ENCODE assay signal across 8 cellular contexts in the genomic region with DNA sequence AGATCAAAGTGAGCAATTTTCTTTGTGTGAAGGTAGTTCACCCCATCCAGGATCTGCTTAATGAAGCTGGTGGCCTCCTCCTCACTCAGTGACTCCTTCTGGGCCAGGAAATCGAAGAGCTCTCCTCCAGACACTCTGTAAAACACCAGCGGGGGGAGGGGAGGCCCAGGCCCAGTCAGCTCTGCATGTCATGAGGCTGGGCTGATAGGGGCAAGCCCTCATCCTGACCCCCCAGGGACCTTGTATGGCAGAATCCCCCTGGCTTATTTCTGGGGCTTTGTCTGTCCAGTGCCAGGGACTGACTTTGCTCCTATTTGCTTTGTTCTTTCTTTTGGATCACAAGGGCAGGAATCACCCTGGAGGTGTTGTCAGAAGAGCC.
A peak's percentile ranks its signal among the peaks of the same experiment; 100 is the strongest.
DNase-seq lines count a peak whose midpoint lies in the region; ATAC-seq and TF ChIP-seq lines count a peak whose summit lies in the region.

No MANE protein-coding gene starts in this region.

- no peak overlapping the region for H3K27ac Mint-ChIP-seq in Caco-2 (ENCODE audit: unreplicated experiment)

- H3K36me3 Mint-ChIP-seq in Caco-2 (ENCODE audit: insufficient read depth, unreplicated experiment): no peaks in the 10 kb centered on the region

- no peaks in the 10 kb centered on the region for H3K27me3 ChIP-seq in skeletal muscle tissue (ENCODE audit: control insufficient read depth in 3 of 3, insufficient read depth in 3 of 3, low read length in 3 of 3)
- no peaks in the 10 kb centered on the region for H3K27me3 ChIP-seq in Caco-2 (replicated peaks; ENCODE audit: control insufficient read depth, insufficient read depth, low read length)

- no peaks in the 10 kb centered on the region for H3K9me3 Mint-ChIP-seq in Caco-2 (ENCODE audit: unreplicated experiment)

- intact Hi-C loops in Caco-2 (cut with micrococcal nuclease; ENCODE audit: unreplicated experiment): loop anchor here (5.0 kb wide), 1 partner anchor 76 kb away; the partner anchor contains the start of gene DAPK2

- peak overlapping the region; percentile 23 to 58 (median 27) for H3K9ac ChIP-seq in skeletal muscle tissue (ENCODE audit: low read depth in 1 of 3, low read length in 3 of 3)

- H3K4me1 ChIP-seq in skeletal muscle tissue (ENCODE audit: control insufficient read depth in 3 of 3, insufficient read depth in 3 of 3, low read length in 3 of 3) (peaks cover 65 to 68% (median 67%) of the 10 kb centered on the region in 3 donors), Caco-2 (peaks cover 16% of the 10 kb centered on the region)

- ATAC-seq in GM18868 (IDR thresholded peaks at IDR 0.05; ENCODE audit: unreplicated experiment): peak; percentile 32
- ATAC-seq in HG03342 (IDR thresholded peaks at IDR 0.05; ENCODE audit: unreplicated experiment): peak; percentile 27
- ATAC-seq in SK-N-SH treated with all-trans-retinoic acid at 6 μM for 48 hours: no peak
- no peak for ATAC-seq in HG02623 (IDR thresholded peaks at IDR 0.05; ENCODE audit: unreplicated experiment)

- H3K27me3 Mint-ChIP-seq in Caco-2 (ENCODE audit: insufficient read depth, unreplicated experiment): no peaks in the 10 kb centered on the region

- H3K9me3 ChIP-seq in skeletal muscle tissue (ENCODE audit: control insufficient read depth in 3 of 3, low read length in 3 of 3): no peaks in the 10 kb centered on the region
- H3K9me3 ChIP-seq in Caco-2: no peaks in the 10 kb centered on the region

- BruUV-seq in Caco-2 (replicated peaks; lab: Mats Ljungman, UMichigan): no TSS peak

- H3K36me3 ChIP-seq in skeletal muscle tissue (ENCODE audit: control insufficient read depth in 3 of 3, insufficient read depth in 3 of 3, low read length in 3 of 3): peaks cover 1 to 6% (median 3%) of the 10 kb centered on the region in 3 donors
- H3K36me3 ChIP-seq in Caco-2 (ENCODE audit: control insufficient read depth, insufficient read depth, low read length): no peaks in the 10 kb centered on the region

- peaks cover 10% of the 10 kb centered on the region for H3K4me1 Mint-ChIP-seq in Caco-2 (ENCODE audit: low read depth, unreplicated experiment)

- no peak for TF ChIP-seq CTCF in Caco-2 (IDR thresholded peaks at IDR 0.05; ENCODE audit: insufficient read depth in 1 of 2, low read depth in 1 of 2, low read length in 1 of 2, severe bottlenecking in 1 of 2, unreplicated experiment in 1 of 2)

- no peak overlapping the region for H3K4me3 Mint-ChIP-seq in Caco-2 (ENCODE audit: unreplicated experiment)

- H3K4me3 ChIP-seq in skeletal muscle tissue (ENCODE audit: low read length in 3 of 3) (peak overlapping the region in 2 of 3 donors; percentile 5 to 45), Caco-2 (ENCODE audit: low read depth, low read length) (no peak overlapping the region)

- peak; percentile 20 for DNase-seq in activated T-helper 1 cell treated with anti-CD3 and anti-CD28 coated beads, Interleukin-2, amount 50 U/mL, for 16 hours (ENCODE audit: low read depth in 1 of 2, low spot score in 1 of 2)
- DNase-seq in Caco-2: no peak
- DNase-seq in NAMALWA (ENCODE audit: low spot score): no peak

- POLR2A ChIA-PET in Caco-2 (lab: Charles Lee): no interaction called here

- peak overlapping the region; percentile 61 for H3K27ac ChIP-seq in skeletal muscle tissue (ENCODE audit: low read depth, low read length)

- CTCF ChIA-PET in Caco-2 (lab: Charles Lee): no interaction called here

TF ChIP-seq in SK-N-SH treated with all-trans-retinoic acid at 6 μM for 48 hours, 23 proteins besides CTCF, POLR2A, EP300 and RAD21:
- TF ChIP-seq ZNF565 (CRISPR knock-in tag; conservative IDR thresholded peaks at IDR 0.05; ENCODE audit: low read depth): no peak
- TF ChIP-seq RARB (CRISPR knock-in tag; IDR thresholded peaks at IDR 0.05): no peak
- TF ChIP-seq, protein P1, sequence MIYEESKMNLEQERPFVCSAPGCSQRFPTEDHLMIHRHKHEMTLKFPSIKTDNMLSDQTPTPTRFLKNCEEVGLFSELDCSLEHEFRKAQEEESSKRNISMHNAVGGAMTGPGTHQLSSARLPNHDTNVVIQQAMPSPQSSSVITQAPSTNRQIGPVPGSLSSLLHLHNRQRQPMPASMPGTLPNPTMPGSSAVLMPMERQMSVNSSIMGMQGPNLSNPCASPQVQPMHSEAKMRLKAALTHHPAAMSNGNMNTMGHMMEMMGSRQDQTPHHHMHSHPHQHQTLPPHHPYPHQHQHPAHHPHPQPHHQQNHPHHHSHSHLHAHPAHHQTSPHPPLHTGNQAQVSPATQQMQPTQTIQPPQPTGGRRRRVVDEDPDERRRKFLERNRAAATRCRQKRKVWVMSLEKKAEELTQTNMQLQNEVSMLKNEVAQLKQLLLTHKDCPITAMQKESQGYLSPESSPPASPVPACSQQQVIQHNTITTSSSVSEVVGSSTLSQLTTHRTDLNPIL (CRISPR knock-in tag; IDR thresholded peaks at IDR 0.05; ENCODE audit: low read depth): no peak
- no peak for TF ChIP-seq PPARA (CRISPR knock-in tag; IDR thresholded peaks at IDR 0.05; ENCODE audit: borderline replicate concordance)
- TF ChIP-seq ARNTL (CRISPR knock-in tag; IDR thresholded peaks at IDR 0.05; ENCODE audit: borderline replicate concordance, low read depth): no peak
- TF ChIP-seq, protein P2, sequence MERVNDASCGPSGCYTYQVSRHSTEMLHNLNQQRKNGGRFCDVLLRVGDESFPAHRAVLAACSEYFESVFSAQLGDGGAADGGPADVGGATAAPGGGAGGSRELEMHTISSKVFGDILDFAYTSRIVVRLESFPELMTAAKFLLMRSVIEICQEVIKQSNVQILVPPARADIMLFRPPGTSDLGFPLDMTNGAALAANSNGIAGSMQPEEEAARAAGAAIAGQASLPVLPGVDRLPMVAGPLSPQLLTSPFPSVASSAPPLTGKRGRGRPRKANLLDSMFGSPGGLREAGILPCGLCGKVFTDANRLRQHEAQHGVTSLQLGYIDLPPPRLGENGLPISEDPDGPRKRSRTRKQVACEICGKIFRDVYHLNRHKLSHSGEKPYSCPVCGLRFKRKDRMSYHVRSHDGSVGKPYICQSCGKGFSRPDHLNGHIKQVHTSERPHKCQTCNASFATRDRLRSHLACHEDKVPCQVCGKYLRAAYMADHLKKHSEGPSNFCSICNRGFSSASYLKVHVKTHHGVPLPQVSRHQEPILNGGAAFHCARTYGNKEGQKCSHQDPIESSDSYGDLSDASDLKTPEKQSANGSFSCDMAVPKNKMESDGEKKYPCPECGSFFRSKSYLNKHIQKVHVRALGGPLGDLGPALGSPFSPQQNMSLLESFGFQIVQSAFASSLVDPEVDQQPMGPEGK (CRISPR knock-in tag; IDR thresholded peaks at IDR 0.05; ENCODE audit: borderline replicate concordance): no peak
- TF ChIP-seq, protein P3, sequence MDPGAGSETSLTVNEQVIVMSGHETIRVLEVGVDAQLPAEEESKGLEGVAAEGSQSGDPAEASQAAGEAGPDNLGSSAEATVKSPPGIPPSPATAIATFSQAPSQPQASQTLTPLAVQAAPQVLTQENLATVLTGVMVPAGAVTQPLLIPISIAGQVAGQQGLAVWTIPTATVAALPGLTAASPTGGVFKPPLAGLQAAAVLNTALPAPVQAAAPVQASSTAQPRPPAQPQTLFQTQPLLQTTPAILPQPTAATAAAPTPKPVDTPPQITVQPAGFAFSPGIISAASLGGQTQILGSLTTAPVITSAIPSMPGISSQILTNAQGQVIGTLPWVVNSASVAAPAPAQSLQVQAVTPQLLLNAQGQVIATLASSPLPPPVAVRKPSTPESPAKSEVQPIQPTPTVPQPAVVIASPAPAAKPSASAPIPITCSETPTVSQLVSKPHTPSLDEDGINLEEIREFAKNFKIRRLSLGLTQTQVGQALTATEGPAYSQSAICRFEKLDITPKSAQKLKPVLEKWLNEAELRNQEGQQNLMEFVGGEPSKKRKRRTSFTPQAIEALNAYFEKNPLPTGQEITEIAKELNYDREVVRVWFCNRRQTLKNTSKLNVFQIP (CRISPR knock-in tag; IDR thresholded peaks at IDR 0.05; ENCODE audit: borderline replicate concordance, low read depth): no peak
- TF ChIP-seq ZNF8 (CRISPR knock-in tag; IDR thresholded peaks at IDR 0.05): no peak
- TF ChIP-seq ZFP30 (CRISPR knock-in tag; IDR thresholded peaks at IDR 0.05): no peak
- no peak for TF ChIP-seq SNAI2 (CRISPR knock-in tag; IDR thresholded peaks at IDR 0.05)

Comparison
In these comparisons a context has a peak if more than half of its experiments do, and no peak if none do; other contexts are left out.
1. ATAC-seq: peak in GM18868 (single experiment) and HG03342 (single experiment); none in SK-N-SH treated with all-trans-retinoic acid at 6 μM for 48 hours (single experiment) and HG02623 (single experiment).
2. DNase-seq: peak in activated T-helper 1 cell treated with anti-CD3 and anti-CD28 coated beads, Interleukin-2, amount 50 U/mL, for 16 hours (2 of 2); none in Caco-2 (0 of 2) and NAMALWA (single experiment).